1 cellular context compared by ENCODE assay signal in the genomic region with DNA sequence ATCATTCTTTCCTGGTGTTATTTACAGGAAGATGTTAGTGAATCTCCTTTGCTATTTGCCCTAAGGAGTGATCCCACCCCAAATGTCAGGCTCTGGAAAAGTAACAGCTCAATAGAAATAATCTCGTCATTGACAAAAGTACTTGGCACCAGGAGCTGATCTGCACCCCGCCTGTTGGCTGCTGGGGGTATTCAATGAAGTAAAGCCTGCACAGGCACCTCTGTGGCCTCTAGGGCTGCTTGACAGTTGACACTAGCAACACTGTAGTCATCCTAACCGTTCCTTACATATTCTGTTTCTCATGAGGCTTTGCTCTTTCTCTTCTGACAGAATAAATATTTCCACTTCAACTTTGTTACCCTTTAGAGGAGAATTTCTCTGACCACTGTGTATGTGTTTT.
TF ChIP-seq lines count a peak whose summit lies in the region.

No MANE protein-coding gene starts in this region.

TF ChIP-seq in H1, 55 proteins besides CTCF, POLR2A, EP300 and RAD21:
- TF ChIP-seq CREB1 (IDR thresholded peaks at IDR 0.05) (no peak), RFX5 (IDR thresholded peaks at IDR 0.05; ENCODE audit: borderline replicate concordance, low read depth, low read length) (no peak), TAF1 (IDR thresholded peaks at IDR 0.05; ENCODE audit: low read depth, low read length) (no peak), SIRT6 (IDR thresholded peaks at IDR 0.05; ENCODE audit: low read length) (no peak), CBX5 (IDR thresholded peaks at IDR 0.05; ENCODE audit: low read depth, low read length) (no peak), CHD1 (IDR thresholded peaks at IDR 0.05; ENCODE audit: low read depth, low read length) (no peak), FOSL1 (IDR thresholded peaks at IDR 0.05; ENCODE audit: insufficient read depth, low read depth, low read length) (no peak), CBX8 (IDR thresholded peaks at IDR 0.05; ENCODE audit: borderline replicate concordance, low read depth, low read length) (no peak), MAFK (IDR thresholded peaks at IDR 0.05; ENCODE audit: low read depth, low read length) (no peak), SP1 (IDR thresholded peaks at IDR 0.05; ENCODE audit: low read depth, low read length) (no peak), POU5F1 (IDR thresholded peaks at IDR 0.05; ENCODE audit: low read depth, low read length) (no peak), BRCA1 (IDR thresholded peaks at IDR 0.05; ENCODE audit: low read depth, low read length) (no peak), JUN (IDR thresholded peaks at IDR 0.05; ENCODE audit: low read depth, low read length) (no peak), EGR1 (IDR thresholded peaks at IDR 0.05; ENCODE audit: borderline replicate concordance, low read depth, low read length) (no peak), CHD2 (IDR thresholded peaks at IDR 0.05; ENCODE audit: low read length) (no peak)
- TF ChIP-seq, protein P1, sequence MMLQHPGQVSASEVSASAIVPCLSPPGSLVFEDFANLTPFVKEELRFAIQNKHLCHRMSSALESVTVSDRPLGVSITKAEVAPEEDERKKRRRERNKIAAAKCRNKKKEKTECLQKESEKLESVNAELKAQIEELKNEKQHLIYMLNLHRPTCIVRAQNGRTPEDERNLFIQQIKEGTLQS (IDR thresholded peaks at IDR 0.05; ENCODE audit: insufficient read depth, low read depth, low read length) = no peak
- TF ChIP-seq, protein P2, sequence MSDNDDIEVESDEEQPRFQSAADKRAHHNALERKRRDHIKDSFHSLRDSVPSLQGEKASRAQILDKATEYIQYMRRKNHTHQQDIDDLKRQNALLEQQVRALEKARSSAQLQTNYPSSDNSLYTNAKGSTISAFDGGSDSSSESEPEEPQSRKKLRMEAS (IDR thresholded peaks at IDR 0.05) = no peak
- TF ChIP-seq, protein P3, sequence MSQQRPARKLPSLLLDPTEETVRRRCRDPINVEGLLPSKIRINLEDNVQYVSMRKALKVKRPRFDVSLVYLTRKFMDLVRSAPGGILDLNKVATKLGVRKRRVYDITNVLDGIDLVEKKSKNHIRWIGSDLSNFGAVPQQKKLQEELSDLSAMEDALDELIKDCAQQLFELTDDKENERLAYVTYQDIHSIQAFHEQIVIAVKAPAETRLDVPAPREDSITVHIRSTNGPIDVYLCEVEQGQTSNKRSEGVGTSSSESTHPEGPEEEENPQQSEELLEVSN (IDR thresholded peaks at IDR 0.05) = no peak
- TF ChIP-seq, protein P4, sequence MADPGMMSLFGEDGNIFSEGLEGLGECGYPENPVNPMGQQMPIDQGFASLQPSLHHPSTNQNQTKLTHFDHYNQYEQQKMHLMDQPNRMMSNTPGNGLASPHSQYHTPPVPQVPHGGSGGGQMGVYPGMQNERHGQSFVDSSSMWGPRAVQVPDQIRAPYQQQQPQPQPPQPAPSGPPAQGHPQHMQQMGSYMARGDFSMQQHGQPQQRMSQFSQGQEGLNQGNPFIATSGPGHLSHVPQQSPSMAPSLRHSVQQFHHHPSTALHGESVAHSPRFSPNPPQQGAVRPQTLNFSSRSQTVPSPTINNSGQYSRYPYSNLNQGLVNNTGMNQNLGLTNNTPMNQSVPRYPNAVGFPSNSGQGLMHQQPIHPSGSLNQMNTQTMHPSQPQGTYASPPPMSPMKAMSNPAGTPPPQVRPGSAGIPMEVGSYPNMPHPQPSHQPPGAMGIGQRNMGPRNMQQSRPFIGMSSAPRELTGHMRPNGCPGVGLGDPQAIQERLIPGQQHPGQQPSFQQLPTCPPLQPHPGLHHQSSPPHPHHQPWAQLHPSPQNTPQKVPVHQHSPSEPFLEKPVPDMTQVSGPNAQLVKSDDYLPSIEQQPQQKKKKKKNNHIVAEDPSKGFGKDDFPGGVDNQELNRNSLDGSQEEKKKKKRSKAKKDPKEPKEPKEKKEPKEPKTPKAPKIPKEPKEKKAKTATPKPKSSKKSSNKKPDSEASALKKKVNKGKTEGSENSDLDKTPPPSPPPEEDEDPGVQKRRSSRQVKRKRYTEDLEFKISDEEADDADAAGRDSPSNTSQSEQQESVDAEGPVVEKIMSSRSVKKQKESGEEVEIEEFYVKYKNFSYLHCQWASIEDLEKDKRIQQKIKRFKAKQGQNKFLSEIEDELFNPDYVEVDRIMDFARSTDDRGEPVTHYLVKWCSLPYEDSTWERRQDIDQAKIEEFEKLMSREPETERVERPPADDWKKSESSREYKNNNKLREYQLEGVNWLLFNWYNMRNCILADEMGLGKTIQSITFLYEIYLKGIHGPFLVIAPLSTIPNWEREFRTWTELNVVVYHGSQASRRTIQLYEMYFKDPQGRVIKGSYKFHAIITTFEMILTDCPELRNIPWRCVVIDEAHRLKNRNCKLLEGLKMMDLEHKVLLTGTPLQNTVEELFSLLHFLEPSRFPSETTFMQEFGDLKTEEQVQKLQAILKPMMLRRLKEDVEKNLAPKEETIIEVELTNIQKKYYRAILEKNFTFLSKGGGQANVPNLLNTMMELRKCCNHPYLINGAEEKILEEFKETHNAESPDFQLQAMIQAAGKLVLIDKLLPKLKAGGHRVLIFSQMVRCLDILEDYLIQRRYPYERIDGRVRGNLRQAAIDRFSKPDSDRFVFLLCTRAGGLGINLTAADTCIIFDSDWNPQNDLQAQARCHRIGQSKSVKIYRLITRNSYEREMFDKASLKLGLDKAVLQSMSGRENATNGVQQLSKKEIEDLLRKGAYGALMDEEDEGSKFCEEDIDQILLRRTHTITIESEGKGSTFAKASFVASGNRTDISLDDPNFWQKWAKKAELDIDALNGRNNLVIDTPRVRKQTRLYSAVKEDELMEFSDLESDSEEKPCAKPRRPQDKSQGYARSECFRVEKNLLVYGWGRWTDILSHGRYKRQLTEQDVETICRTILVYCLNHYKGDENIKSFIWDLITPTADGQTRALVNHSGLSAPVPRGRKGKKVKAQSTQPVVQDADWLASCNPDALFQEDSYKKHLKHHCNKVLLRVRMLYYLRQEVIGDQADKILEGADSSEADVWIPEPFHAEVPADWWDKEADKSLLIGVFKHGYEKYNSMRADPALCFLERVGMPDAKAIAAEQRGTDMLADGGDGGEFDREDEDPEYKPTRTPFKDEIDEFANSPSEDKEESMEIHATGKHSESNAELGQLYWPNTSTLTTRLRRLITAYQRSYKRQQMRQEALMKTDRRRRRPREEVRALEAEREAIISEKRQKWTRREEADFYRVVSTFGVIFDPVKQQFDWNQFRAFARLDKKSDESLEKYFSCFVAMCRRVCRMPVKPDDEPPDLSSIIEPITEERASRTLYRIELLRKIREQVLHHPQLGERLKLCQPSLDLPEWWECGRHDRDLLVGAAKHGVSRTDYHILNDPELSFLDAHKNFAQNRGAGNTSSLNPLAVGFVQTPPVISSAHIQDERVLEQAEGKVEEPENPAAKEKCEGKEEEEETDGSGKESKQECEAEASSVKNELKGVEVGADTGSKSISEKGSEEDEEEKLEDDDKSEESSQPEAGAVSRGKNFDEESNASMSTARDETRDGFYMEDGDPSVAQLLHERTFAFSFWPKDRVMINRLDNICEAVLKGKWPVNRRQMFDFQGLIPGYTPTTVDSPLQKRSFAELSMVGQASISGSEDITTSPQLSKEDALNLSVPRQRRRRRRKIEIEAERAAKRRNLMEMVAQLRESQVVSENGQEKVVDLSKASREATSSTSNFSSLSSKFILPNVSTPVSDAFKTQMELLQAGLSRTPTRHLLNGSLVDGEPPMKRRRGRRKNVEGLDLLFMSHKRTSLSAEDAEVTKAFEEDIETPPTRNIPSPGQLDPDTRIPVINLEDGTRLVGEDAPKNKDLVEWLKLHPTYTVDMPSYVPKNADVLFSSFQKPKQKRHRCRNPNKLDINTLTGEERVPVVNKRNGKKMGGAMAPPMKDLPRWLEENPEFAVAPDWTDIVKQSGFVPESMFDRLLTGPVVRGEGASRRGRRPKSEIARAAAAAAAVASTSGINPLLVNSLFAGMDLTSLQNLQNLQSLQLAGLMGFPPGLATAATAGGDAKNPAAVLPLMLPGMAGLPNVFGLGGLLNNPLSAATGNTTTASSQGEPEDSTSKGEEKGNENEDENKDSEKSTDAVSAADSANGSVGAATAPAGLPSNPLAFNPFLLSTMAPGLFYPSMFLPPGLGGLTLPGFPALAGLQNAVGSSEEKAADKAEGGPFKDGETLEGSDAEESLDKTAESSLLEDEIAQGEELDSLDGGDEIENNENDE (IDR thresholded peaks at IDR 0.05; ENCODE audit: insufficient replicate concordance, low read length) = no peak
